In the genomic region with DNA sequence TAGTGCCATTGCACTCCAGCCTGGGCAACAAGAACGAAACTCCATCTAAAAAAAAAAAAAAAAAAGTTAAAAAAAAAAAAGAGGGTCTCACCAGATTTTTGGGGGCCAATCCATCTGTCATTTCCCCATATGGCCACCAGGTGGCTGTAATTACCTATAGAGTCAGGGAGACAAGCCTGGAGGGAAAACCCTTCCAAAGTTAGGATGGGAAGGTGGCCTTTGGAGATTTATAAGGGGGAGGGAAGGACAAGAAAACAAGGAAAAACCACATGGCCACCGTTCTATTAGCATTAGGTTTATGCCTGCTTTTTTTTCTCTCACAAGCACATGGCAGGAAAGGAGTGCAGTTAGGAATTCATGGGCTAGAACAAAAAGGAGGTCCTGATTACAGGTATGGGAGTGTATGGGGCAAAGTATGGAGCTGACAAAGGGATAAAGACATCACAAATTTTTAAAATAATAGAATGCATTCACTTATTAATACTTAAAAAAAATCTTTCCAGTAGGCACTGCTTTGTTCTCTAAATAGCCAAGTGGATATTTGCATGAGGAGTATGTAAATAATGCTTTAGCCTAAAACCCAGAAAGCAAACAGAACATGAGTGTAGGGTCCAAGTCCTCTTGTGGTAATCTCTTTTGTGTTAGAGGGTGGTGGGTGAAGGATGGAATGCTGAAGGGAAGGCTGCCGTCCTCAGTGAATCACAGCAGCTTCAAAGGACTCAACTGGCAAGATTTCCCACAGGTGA, we compare ENCODE assay signal across 8 cellular contexts. TPM values are rescaled to one million over a fixed set of nuclear protein-coding genes. Genes with fewer than 3 reads are reported as not detected.
DNase-seq lines count a peak whose midpoint lies in the region; ATAC-seq and TF ChIP-seq lines count a peak whose summit lies in the region.

No MANE protein-coding gene starts in this region.

- H3K36me3 ChIP-seq in lower lobe of right lung, result peaks cover 12% of the 10 kb centered on the region

- no peaks in the 10 kb centered on the region for H3K9me3 ChIP-seq in lower lobe of right lung

- intact Hi-C loops in lower lobe of right lung (cut with DNase I), result no loop called here

- H3K27ac ChIP-seq in lower lobe of right lung, result no peak overlapping the region

- H3K4me1 ChIP-seq in lower lobe of right lung, result peaks cover 21% of the 10 kb centered on the region

- in situ Hi-C loops in GM13977 (cut with MboI; ENCODE audit: low pct_unique_long_range_greater_than_20kb, low sequenced_read_pairs, unreplicated experiment), result no loop called here

- ATAC-seq in lower lobe of right lung (peak in 1 of 2 donors; percentile 35), GM21367 (IDR thresholded peaks at IDR 0.05; ENCODE audit: unreplicated experiment) (no peak), HG03097 (IDR thresholded peaks at IDR 0.05; ENCODE audit: low FRiP score, unreplicated experiment) (no peak), HG03039 (IDR thresholded peaks at IDR 0.05; ENCODE audit: unreplicated experiment) (no peak)

- peak; percentile 58 for DNase-seq in CD1c-positive myeloid dendritic cell (ENCODE audit: extremely low spot score)
- DNase-seq in GM13977 (ENCODE audit: low spot score), result no peak
- DNase-seq in OCI-M1 (lab: John Stamatoyannopoulos, UW), result peak; percentile 69
- DNase-seq in cerebellar cortex (ENCODE audit: low spot score), result peak; percentile 75
- no peak for DNase-seq in lower lobe of right lung

- no peaks in the 10 kb centered on the region for H3K27me3 ChIP-seq in lower lobe of right lung (ENCODE audit: low read depth)

- TF ChIP-seq CTCF in GM13977 (IDR thresholded peaks at IDR 0.05; ENCODE audit: extremely low read depth, insufficient read depth, missing control alignments) (peak; percentile 76), lower lobe of right lung (IDR thresholded peaks at IDR 0.05) (peak; percentile 83)

- H3K4me3 ChIP-seq in lower lobe of right lung, result no peak overlapping the region

RNA-seq across cellular contexts. Expression of a gene that starts 5.1 kb away (rescaled TPM):
- total RNA-seq in lower lobe of right lung, result 12.6 TPM

RNA-seq across cellular contexts. Expression of a gene that starts 5.5 kb away (rescaled TPM):
- total RNA-seq in lower lobe of right lung, result 61.5 TPM

RNA-seq across cellular contexts. Expression of a gene that starts 8.0 kb away (rescaled TPM):
- 12.0 TPM for total RNA-seq in lower lobe of right lung

RNA-seq across cellular contexts. Expression of a gene that starts 25.7 kb away (rescaled TPM):
- 77.9 TPM for total RNA-seq in lower lobe of right lung

RNA-seq across cellular contexts. Expression of a gene that starts 28.8 kb away (rescaled TPM):
- total RNA-seq in lower lobe of right lung, result 46.1 TPM

Comparison
In these comparisons a context has a peak if more than half of its experiments do, and no peak if none do; other contexts are left out.
1. DNase-seq: peak in CD1c-positive myeloid dendritic cell (single experiment), OCI-M1 (single experiment) and cerebellar cortex (single experiment); none in GM13977 (single experiment) and lower lobe of right lung (single experiment).